Comparison of ENCODE assay signal across 1 cellular context in genomic region chr2:241063587-241063986, GRCh38.
TF ChIP-seq lines count a peak whose summit lies in the region.

No MANE protein-coding gene starts in this region.

TF ChIP-seq in GM12878, 131 proteins besides CTCF, POLR2A, EP300 and RAD21:
- TF ChIP-seq E4F1 (IDR thresholded peaks at IDR 0.05; ENCODE audit: borderline replicate concordance, partially characterized antibody), result no peak
- TF ChIP-seq SREBF1 (IDR thresholded peaks at IDR 0.05; ENCODE audit: low read length), result no peak
- TF ChIP-seq SP1 (IDR thresholded peaks at IDR 0.05; ENCODE audit: low read depth, low read length), result no peak
- TF ChIP-seq BHLHE40 (IDR thresholded peaks at IDR 0.05; ENCODE audit: borderline replicate concordance in 1 of 2, low read depth in 2 of 2, low read length in 1 of 2), result no peak
- no peak for TF ChIP-seq STAT3 (IDR thresholded peaks at IDR 0.05; ENCODE audit: low read depth, low read length)
